ENCODE assay signal across 10 cellular contexts in the genomic region with DNA sequence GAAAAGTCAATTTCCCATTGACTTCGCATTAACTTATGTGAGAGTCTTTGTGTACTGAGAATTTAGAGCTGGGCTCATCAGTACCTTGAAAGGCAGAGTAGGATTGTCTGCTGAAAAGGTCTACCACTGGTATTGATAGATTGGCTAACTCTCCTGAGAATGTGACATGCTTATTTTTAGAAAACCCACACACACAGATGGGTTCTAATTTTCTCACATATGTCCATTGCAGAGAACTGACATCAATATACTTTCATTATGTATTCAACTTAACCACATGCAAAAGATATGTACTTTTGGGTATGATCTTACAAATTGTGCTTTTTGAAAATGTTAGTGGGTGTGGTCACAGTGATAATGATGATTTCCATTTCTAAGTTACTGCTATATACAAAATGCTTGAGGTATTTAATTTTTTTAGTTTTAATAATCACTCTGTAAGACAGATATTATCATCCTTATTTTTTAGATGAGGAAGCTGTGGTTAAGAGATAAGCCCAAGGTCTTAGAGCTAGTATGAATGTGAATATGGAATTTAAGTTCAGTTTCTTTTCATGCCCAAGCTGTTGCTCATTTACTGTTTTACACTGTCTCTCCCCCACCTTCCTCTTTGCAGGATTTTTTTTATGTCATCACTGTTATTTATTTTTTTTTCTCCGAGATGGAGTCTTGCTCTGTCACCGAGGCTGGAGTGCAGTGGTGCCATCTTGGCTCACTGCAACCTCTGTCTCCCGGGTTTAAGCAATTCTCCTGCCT.
DNase-seq lines count a peak whose midpoint lies in the region; ATAC-seq and TF ChIP-seq lines count a peak whose summit lies in the region.
"Had no signal": no experiment of that assay in that cellular context is flagged by ENCODE, and none has a peak within 500 bp of the region (broad histone marks: within the 10 kb centered on the region; RNA-seq: fewer than 3 reads in every experiment).

No MANE protein-coding gene starts in this region.

- CTCF ChIA-PET in HEK293T (lab: Yijun Ruan, JAX): no interaction called here
- CTCF ChIA-PET in activated naive CD4-positive, alpha-beta T cell treated with anti-CD3 and anti-CD28 coated beads, Interleukin-2, amount 10 ng/mL, durations not matched to agents 7 days and 5 days (lab: Charles Lee): no interaction called here

- POLR2A ChIA-PET in HEK293T (lab: Yijun Ruan, JAX): no interaction called here

- H3K36me3 Mint-ChIP-seq in activated naive CD8-positive, alpha-beta T cell treated with anti-CD3 and anti-CD28 coated beads, Interleukin-2, amount 50 U/mL, for 24 hours (ENCODE audit: low read depth): peaks cover 12% of the 10 kb centered on the region
- peaks cover 22% of the 10 kb centered on the region for H3K36me3 Mint-ChIP-seq in activated naive CD4-positive, alpha-beta T cell treated with anti-CD3 and anti-CD28 coated beads, Interleukin-2, amount 10 ng/mL, durations not matched to agents 7 days and 5 days

- H3K9me3 Mint-ChIP-seq in activated naive CD8-positive, alpha-beta T cell treated with anti-CD3 and anti-CD28 coated beads, Interleukin-2, amount 50 U/mL, for 24 hours: no peaks in the 10 kb centered on the region
- no peaks in the 10 kb centered on the region for H3K9me3 Mint-ChIP-seq in activated naive CD4-positive, alpha-beta T cell treated with anti-CD3 and anti-CD28 coated beads, Interleukin-2, amount 10 ng/mL, durations not matched to agents 7 days and 5 days

- peaks cover 15% of the 10 kb centered on the region for H3K4me1 Mint-ChIP-seq in activated naive CD8-positive, alpha-beta T cell treated with anti-CD3 and anti-CD28 coated beads, Interleukin-2, amount 50 U/mL, for 24 hours
- H3K4me1 Mint-ChIP-seq in activated naive CD4-positive, alpha-beta T cell treated with anti-CD3 and anti-CD28 coated beads, Interleukin-2, amount 10 ng/mL, durations not matched to agents 7 days and 5 days: peaks cover 9% of the 10 kb centered on the region

- no peak overlapping the region for H3K27ac Mint-ChIP-seq in activated naive CD8-positive, alpha-beta T cell treated with anti-CD3 and anti-CD28 coated beads, Interleukin-2, amount 50 U/mL, for 24 hours
- no peak overlapping the region for H3K27ac Mint-ChIP-seq in activated naive CD4-positive, alpha-beta T cell treated with anti-CD3 and anti-CD28 coated beads, Interleukin-2, amount 10 ng/mL, durations not matched to agents 7 days and 5 days

- H3K27me3 Mint-ChIP-seq in activated naive CD8-positive, alpha-beta T cell treated with anti-CD3 and anti-CD28 coated beads, Interleukin-2, amount 50 U/mL, for 24 hours: no peaks in the 10 kb centered on the region
- no peaks in the 10 kb centered on the region for H3K27me3 Mint-ChIP-seq in activated naive CD4-positive, alpha-beta T cell treated with anti-CD3 and anti-CD28 coated beads, Interleukin-2, amount 10 ng/mL, durations not matched to agents 7 days and 5 days

- H3K4me3 Mint-ChIP-seq in activated naive CD8-positive, alpha-beta T cell treated with anti-CD3 and anti-CD28 coated beads, Interleukin-2, amount 50 U/mL, for 24 hours: no peak overlapping the region
- no peak overlapping the region for H3K4me3 Mint-ChIP-seq in activated naive CD4-positive, alpha-beta T cell treated with anti-CD3 and anti-CD28 coated beads, Interleukin-2, amount 10 ng/mL, durations not matched to agents 7 days and 5 days

- DNase-seq in activated naive CD8-positive, alpha-beta T cell treated with anti-CD3 and anti-CD28 coated beads, Interleukin-2, amount 50 U/mL, for 24 hours: no peak
- DNase-seq in HEK293T (ENCODE audit: extremely low spot score) (no peak), KG1 (lab: John Stamatoyannopoulos, UW) (no peak)
- no peak for DNase-seq in activated naive CD4-positive, alpha-beta T cell treated with anti-CD3 and anti-CD28 coated beads, Interleukin-2, amount 10 ng/mL, durations not matched to agents 7 days and 5 days
- DNase-seq: GDM1 had no signal

- peak; percentile 85 for ATAC-seq in GM18502 (IDR thresholded peaks at IDR 0.05; ENCODE audit: poor library complexity, unreplicated experiment)
- ATAC-seq in GM21423 (IDR thresholded peaks at IDR 0.05; ENCODE audit: unreplicated experiment): peak; percentile 89
- peak; percentile 75 for ATAC-seq in HG03342 (IDR thresholded peaks at IDR 0.05; ENCODE audit: unreplicated experiment)
- ATAC-seq in activated naive CD8-positive, alpha-beta T cell treated with anti-CD3 and anti-CD28 coated beads, Interleukin-2, amount 50 U/mL, for 24 hours: peak; percentile 63
- no peak for ATAC-seq in SK-N-SH treated with all-trans-retinoic acid at 6 μM for 48 hours
- ATAC-seq: esophagus mucosa had no signal

TF ChIP-seq in HEK293T, 16 proteins besides CTCF, POLR2A, EP300 and RAD21:
- TF ChIP-seq ZNF384 (IDR thresholded peaks at IDR 0.05) (no peak), FOXA1 (IDR thresholded peaks at IDR 0.05) (no peak), ELF4 (IDR thresholded peaks at IDR 0.05) (no peak), SP1 (IDR thresholded peaks at IDR 0.05) (no peak), NFRKB (IDR thresholded peaks at IDR 0.05) (no peak), TARDBP (IDR thresholded peaks at IDR 0.05) (no peak), HDGF (IDR thresholded peaks at IDR 0.05; ENCODE audit: borderline replicate concordance) (no peak), BHLHE40 (IDR thresholded peaks at IDR 0.05; ENCODE audit: borderline replicate concordance) (no peak), L3MBTL2 (conservative IDR thresholded peaks at IDR 0.05) (no peak), CTBP1 (IDR thresholded peaks at IDR 0.05; ENCODE audit: borderline replicate concordance) (no peak), LEF1 (IDR thresholded peaks at IDR 0.05; ENCODE audit: borderline replicate concordance) (no peak), SUZ12 (IDR thresholded peaks at IDR 0.05) (no peak), FOXM1 (IDR thresholded peaks at IDR 0.05; ENCODE audit: borderline replicate concordance) (no peak), ARNT (IDR thresholded peaks at IDR 0.05) (no peak), FOXK2 (IDR thresholded peaks at IDR 0.05) (no peak)
- TF ChIP-seq, protein P1, sequence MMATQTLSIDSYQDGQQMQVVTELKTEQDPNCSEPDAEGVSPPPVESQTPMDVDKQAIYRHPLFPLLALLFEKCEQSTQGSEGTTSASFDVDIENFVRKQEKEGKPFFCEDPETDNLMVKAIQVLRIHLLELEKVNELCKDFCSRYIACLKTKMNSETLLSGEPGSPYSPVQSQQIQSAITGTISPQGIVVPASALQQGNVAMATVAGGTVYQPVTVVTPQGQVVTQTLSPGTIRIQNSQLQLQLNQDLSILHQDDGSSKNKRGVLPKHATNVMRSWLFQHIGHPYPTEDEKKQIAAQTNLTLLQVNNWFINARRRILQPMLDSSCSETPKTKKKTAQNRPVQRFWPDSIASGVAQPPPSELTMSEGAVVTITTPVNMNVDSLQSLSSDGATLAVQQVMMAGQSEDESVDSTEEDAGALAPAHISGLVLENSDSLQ (IDR thresholded peaks at IDR 0.05): no peak

TF ChIP-seq in SK-N-SH treated with all-trans-retinoic acid at 6 μM for 48 hours, 23 proteins besides CTCF, POLR2A, EP300 and RAD21:
- TF ChIP-seq CSDC2 (CRISPR knock-in tag; IDR thresholded peaks at IDR 0.05) (no peak), ZNF8 (CRISPR knock-in tag; IDR thresholded peaks at IDR 0.05) (no peak)
- TF ChIP-seq, protein P2, sequence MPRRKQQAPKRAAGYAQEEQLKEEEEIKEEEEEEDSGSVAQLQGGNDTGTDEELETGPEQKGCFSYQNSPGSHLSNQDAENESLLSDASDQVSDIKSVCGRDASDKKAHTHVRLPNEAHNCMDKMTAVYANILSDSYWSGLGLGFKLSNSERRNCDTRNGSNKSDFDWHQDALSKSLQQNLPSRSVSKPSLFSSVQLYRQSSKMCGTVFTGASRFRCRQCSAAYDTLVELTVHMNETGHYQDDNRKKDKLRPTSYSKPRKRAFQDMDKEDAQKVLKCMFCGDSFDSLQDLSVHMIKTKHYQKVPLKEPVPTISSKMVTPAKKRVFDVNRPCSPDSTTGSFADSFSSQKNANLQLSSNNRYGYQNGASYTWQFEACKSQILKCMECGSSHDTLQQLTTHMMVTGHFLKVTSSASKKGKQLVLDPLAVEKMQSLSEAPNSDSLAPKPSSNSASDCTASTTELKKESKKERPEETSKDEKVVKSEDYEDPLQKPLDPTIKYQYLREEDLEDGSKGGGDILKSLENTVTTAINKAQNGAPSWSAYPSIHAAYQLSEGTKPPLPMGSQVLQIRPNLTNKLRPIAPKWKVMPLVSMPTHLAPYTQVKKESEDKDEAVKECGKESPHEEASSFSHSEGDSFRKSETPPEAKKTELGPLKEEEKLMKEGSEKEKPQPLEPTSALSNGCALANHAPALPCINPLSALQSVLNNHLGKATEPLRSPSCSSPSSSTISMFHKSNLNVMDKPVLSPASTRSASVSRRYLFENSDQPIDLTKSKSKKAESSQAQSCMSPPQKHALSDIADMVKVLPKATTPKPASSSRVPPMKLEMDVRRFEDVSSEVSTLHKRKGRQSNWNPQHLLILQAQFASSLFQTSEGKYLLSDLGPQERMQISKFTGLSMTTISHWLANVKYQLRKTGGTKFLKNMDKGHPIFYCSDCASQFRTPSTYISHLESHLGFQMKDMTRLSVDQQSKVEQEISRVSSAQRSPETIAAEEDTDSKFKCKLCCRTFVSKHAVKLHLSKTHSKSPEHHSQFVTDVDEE (CRISPR knock-in tag; IDR thresholded peaks at IDR 0.05): no peak
